Comparison of ENCODE assay signal across 13 cellular contexts in the genomic region with DNA sequence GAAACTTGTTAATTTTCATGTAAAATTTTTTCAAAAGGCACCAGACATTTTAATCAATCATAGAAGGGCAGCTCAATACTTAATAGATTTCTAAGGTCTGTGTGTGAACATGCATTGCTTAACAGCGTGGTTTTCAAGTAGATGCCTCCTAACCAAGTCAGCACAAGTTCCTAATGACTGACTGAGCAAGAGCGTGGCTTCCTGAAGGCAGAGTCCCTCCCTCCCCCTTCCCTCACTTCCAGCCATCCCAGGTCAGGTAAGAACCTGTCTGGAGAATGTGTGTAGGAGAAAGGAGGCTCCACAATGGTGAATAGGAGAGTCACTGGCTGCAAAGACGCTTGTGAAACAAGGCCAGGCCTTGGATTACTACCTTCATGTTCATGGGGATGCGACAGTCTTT. TPM values are rescaled to one million over a fixed set of nuclear protein-coding genes. Genes with fewer than 3 reads are reported as not detected.
DNase-seq lines count a peak whose midpoint lies in the region; TF ChIP-seq lines count a peak whose summit lies in the region.
"Had no signal": no experiment of that assay in that cellular context is flagged by ENCODE, and none has a peak within 500 bp of the region (broad histone marks: within the 10 kb centered on the region; RNA-seq: fewer than 3 reads in every experiment).

No MANE protein-coding gene starts in this region.

- no peaks in the 10 kb centered on the region for H3K4me1 Mint-ChIP-seq in chondrocyte (ENCODE audit: low read depth)

- H3K27me3 Mint-ChIP-seq in chondrocyte (ENCODE audit: low read depth): no peaks in the 10 kb centered on the region

- peaks cover 3% of the 10 kb centered on the region for H3K9me3 Mint-ChIP-seq in chondrocyte (ENCODE audit: low read depth)
- H3K9me3 Mint-ChIP-seq: natural killer cell had no signal

- no peaks in the 10 kb centered on the region for H3K36me3 Mint-ChIP-seq in chondrocyte (ENCODE audit: low read depth)
- H3K36me3 Mint-ChIP-seq: natural killer cell had no signal

- H3K9me3 ChIP-seq in Karpas-422 (ENCODE audit: low read length) (no peaks in the 10 kb centered on the region), colonic mucosa (no peaks in the 10 kb centered on the region)
- H3K9me3 ChIP-seq: gastrocnemius medialis had no signal

- DNase-seq in HS-5 (ENCODE audit: low read depth) (peak; percentile 62), astrocyte of the hippocampus (ENCODE audit: low read depth, low spot score) (peak; percentile 65), iris pigment epithelial cell (ENCODE audit: low read depth) (peak; percentile 60), Karpas-422 (no peak), COLO829 (ENCODE audit: low spot score) (no peak), colonic mucosa (no peak), chondrocyte (ENCODE audit: low spot score) (no peak)
- DNase-seq: activated naive CD4-positive, alpha-beta T cell; gastrocnemius medialis; natural killer cell; NCI-H1092; T-helper 2 cell had no signal

- no peak overlapping the region for H2AFZ ChIP-seq in Karpas-422 (ENCODE audit: low read length)

- no peaks in the 10 kb centered on the region for H3K9me2 ChIP-seq in Karpas-422 (replicated peaks; ENCODE audit: insufficient read depth, low read length)

- no peak overlapping the region for H3K9ac ChIP-seq in Karpas-422 (ENCODE audit: low read length)
- H3K9ac ChIP-seq in colonic mucosa (ENCODE audit: low read depth in 2 of 2, low read length in 2 of 2): no peak overlapping the region

- intact Hi-C loops in colonic mucosa (cut with DNase I): no loop called here

- TF ChIP-seq CTCF in colonic mucosa (IDR thresholded peaks at IDR 0.05) (no peak), chondrocyte (IDR thresholded peaks at IDR 0.05) (no peak)

- H3K36me3 ChIP-seq in Karpas-422 (ENCODE audit: insufficient read depth, low read length): no peaks in the 10 kb centered on the region
- no peaks in the 10 kb centered on the region for H3K36me3 ChIP-seq in colonic mucosa
- H3K36me3 ChIP-seq: gastrocnemius medialis had no signal

- no peaks in the 10 kb centered on the region for H4K20me1 ChIP-seq in Karpas-422 (ENCODE audit: insufficient read depth, low read depth, low read length)

- H3K4me3 ChIP-seq in Karpas-422 (ENCODE audit: low read length) (no peak overlapping the region), colonic mucosa (no peak overlapping the region)
- H3K4me3 ChIP-seq: gastrocnemius medialis had no signal

- H3K27ac Mint-ChIP-seq in chondrocyte (ENCODE audit: unreplicated experiment): no peak overlapping the region
- H3K27ac Mint-ChIP-seq: natural killer cell had no signal

- no peaks in the 10 kb centered on the region for H3K4me1 ChIP-seq in Karpas-422 (ENCODE audit: low read length)
- H3K4me1 ChIP-seq in colonic mucosa: no peaks in the 10 kb centered on the region
- H3K4me1 ChIP-seq: gastrocnemius medialis had no signal

- no peak overlapping the region for H3K4me2 ChIP-seq in Karpas-422 (ENCODE audit: low read depth, low read length, poor library complexity, severe bottlenecking)

- H3K27me3 ChIP-seq in Karpas-422 (ENCODE audit: low read length) (no peaks in the 10 kb centered on the region), colonic mucosa (no peaks in the 10 kb centered on the region)
- H3K27me3 ChIP-seq: gastrocnemius medialis had no signal

- H3K27ac ChIP-seq in Karpas-422 (ENCODE audit: low read length) (no peak overlapping the region), colonic mucosa (no peak overlapping the region)
- H3K27ac ChIP-seq: gastrocnemius medialis had no signal

- H3K79me2 ChIP-seq in Karpas-422 (ENCODE audit: low read length): no peaks in the 10 kb centered on the region

- H3K4me3 Mint-ChIP-seq in chondrocyte (ENCODE audit: unreplicated experiment): no peak overlapping the region
- H3K4me3 Mint-ChIP-seq: natural killer cell had no signal

RNA-seq across cellular contexts. Expression of a gene that starts 33.5 kb away (rescaled TPM):
- total RNA-seq in Karpas-422 (2014; rRNA removed; shearing (Covaris generic); ENCODE audit: low replicate concordance): not detected in 2 replicates
- under 1 TPM in 1 of 2 donors, not detected in 1; 0.48 TPM for total RNA-seq in colonic mucosa
- 0.57 to 1.4 TPM in 2 of 3 replicates, not detected in the other for total RNA-seq in chondrocyte
- total RNA-seq: gastrocnemius medialis, natural killer cell, sciatic nerve had no signal

Comparison
In these comparisons a context has a peak if more than half of its experiments do, and no peak if none do; other contexts are left out.
1. DNase-seq: peak in HS-5 (single experiment), astrocyte of the hippocampus (single experiment) and iris pigment epithelial cell (single experiment); none in Karpas-422 (single experiment), COLO829 (single experiment), colonic mucosa (single experiment) and chondrocyte (single experiment).